In the genomic region with DNA sequence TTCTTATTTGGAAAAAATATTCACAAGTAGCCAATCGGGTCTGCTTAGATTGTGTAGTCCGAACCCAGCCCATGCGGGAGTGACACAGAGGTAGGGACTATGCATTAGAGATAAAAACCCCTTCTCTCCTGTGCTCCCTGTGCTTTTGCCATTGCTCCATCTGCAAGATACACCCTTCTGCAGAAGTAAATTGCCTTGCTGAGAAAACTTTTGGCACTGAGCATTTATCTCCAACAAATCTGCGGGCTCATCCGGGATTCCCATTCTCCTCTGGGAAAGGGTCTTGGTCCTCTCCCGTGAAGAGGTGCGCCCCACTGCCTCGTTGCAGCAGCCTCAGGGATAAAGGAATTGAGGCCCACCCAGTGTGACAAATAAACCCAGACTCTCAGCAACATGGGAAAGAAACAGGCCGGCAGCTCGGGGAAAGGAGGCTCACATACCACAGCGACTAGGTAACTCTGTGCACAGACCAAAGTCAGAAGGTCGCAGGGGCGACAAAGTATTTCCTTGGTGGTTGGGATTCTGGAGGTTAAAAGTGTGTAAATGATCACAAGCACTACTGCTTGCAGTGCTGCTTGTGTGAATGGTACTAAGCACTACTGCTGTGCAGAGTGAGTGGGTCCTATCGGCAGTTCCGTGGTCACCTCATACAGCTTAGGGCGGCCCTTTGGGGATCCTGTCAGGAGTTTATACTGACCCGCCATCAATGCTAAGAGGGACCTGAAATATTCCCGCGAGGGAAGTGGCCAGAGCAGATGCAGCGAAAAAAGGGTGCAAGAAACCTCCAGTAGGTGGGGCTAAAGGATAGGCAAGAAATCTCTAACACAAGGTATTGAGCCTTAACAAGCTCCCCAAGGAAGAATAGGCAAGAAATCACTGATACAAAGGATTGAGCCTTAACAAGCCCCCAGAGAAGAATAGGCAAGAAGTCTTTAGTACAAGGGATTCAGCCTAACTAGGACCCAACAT, we compare ENCODE assay signal across 14 cellular contexts. TPM values are rescaled to one million over a fixed set of nuclear protein-coding genes. Genes with fewer than 3 reads are reported as not detected.
DNase-seq lines count a peak whose midpoint lies in the region; ATAC-seq and TF ChIP-seq lines count a peak whose summit lies in the region.
"Had no signal": no experiment of that assay in that cellular context is flagged by ENCODE, and none has a peak within 500 bp of the region (broad histone marks: within the 10 kb centered on the region; RNA-seq: fewer than 3 reads in every experiment).

No MANE protein-coding gene starts in this region.

- H3K79me2 ChIP-seq in SK-N-SH (ENCODE audit: insufficient read depth): peaks cover 100% of the 10 kb centered on the region
- H3K79me2 ChIP-seq in MM.1S (ENCODE audit: low read length): peaks cover 100% of the 10 kb centered on the region

- intact Hi-C loops in A673 (cut with micrococcal nuclease; ENCODE audit: unreplicated experiment): no loop called here

- H3K36me3 ChIP-seq in SK-N-SH (replicated peaks in 1 of 2; ENCODE audit: control insufficient read depth in 1 of 2, insufficient read depth in 2 of 2, low read length in 1 of 2) (peaks cover 3 to 29% of the 10 kb centered on the region in 2 experiments), MM.1S (replicated peaks; ENCODE audit: insufficient read depth, low read length) (no peaks in the 10 kb centered on the region), A673 (ENCODE audit: insufficient read depth, low read length, poor library complexity, severe bottlenecking) (peaks cover 3% of the 10 kb centered on the region)
- H3K36me3 ChIP-seq: lower lobe of right lung had no signal

- TF ChIP-seq EP300 in SK-N-SH (IDR thresholded peaks at IDR 0.05; ENCODE audit: borderline replicate concordance in 1 of 2, low read depth in 1 of 2, low read length in 1 of 2): no peak

- CTCF ChIA-PET in SK-N-SH (lab: Yijun Ruan, JAX) (interaction anchor here (0.6 to 1.0 kb wide), 2 partner anchors 9 to 519 kb away, joined by 3 read pairs; no protein-coding TSS in a partner anchor), A673 (lab: Charles Lee) (no interaction called here), RWPE1 (lab: Yijun Ruan, JAX) (interaction anchor here (0.8 kb wide), 1 partner anchor 19 kb away, joined by 5 read pairs; no protein-coding TSS in a partner anchor)

- H3K27me3 ChIP-seq in SK-N-SH (ENCODE audit: insufficient read depth) (no peaks in the 10 kb centered on the region), MM.1S (replicated peaks; ENCODE audit: insufficient read depth, low read length) (no peaks in the 10 kb centered on the region), A673 (replicated peaks; ENCODE audit: insufficient read depth, low read depth, low read length, poor library complexity) (no peaks in the 10 kb centered on the region)

- H2AFZ ChIP-seq in SK-N-SH (ENCODE audit: low read depth) (no peak overlapping the region), MM.1S (ENCODE audit: low read length) (no peak overlapping the region)
- H2AFZ ChIP-seq: GM23248 had no signal

- H3K9me2 ChIP-seq in SK-N-SH: no peaks in the 10 kb centered on the region
- H3K9me2 ChIP-seq in MM.1S (replicated peaks; ENCODE audit: insufficient read depth, low read length): no peaks in the 10 kb centered on the region

- 94% methylated on average over 19 of the region's 20 CpGs for WGBS in SK-N-SH (ENCODE audit: low lambda C conversion rate)

- H3K27ac ChIP-seq in SK-N-SH (ENCODE audit: low read depth in 2 of 2, low read length in 1 of 2): no peak overlapping the region
- no peak overlapping the region for H3K27ac ChIP-seq in MM.1S (ENCODE audit: low read length)
- no peak overlapping the region for H3K27ac ChIP-seq in A673 (ENCODE audit: low read depth, low read length, poor library complexity, severe bottlenecking)
- H3K27ac ChIP-seq in RWPE1: no peak overlapping the region
- H3K27ac ChIP-seq: GM23248, lower lobe of right lung, psoas muscle had no signal

- no peak overlapping the region for H3K9ac ChIP-seq in SK-N-SH
- H3K9ac ChIP-seq in MM.1S (ENCODE audit: low read length): no peak overlapping the region
- H3K9ac ChIP-seq: GM23248 had no signal

- POLR2A ChIA-PET in SK-N-SH (lab: Yijun Ruan, JAX) (no interaction called here), A673 (lab: Charles Lee; ENCODE audit: low non-redundant PET) (no interaction called here), RWPE1 (lab: Yijun Ruan, JAX; ENCODE audit: low non-redundant PET) (no interaction called here)

- TF ChIP-seq RAD21 in SK-N-SH (IDR thresholded peaks at IDR 0.05; ENCODE audit: low read length): 0 out of 2 replicates have a peak, but pooled peaks have one; percentile 21

- H3K4me3 ChIP-seq in SK-N-SH (ENCODE audit: low read depth in 2 of 2, low read length in 1 of 2) (no peak overlapping the region), MM.1S (ENCODE audit: low read length) (no peak overlapping the region), A673 (ENCODE audit: low read depth, low read length, poor library complexity, severe bottlenecking) (no peak overlapping the region)
- H3K4me3 ChIP-seq: GM23248, lower lobe of right lung, psoas muscle had no signal

- peak; percentile 28; the same call in 1 of the 2 replicates for TF ChIP-seq CTCF in SK-N-SH (IDR thresholded peaks at IDR 0.05)
- peak; percentile 41 for TF ChIP-seq CTCF in MM.1S (IDR thresholded peaks at IDR 0.05; ENCODE audit: low read length)
- peak; percentile 71 for TF ChIP-seq CTCF in chondrocyte (IDR thresholded peaks at IDR 0.05)
- TF ChIP-seq CTCF in neural crest cell (conservative IDR thresholded peaks at IDR 0.05): peak; percentile 39
- no peak; the same call in 1 of the 2 replicates for TF ChIP-seq CTCF in A673 (conservative IDR thresholded peaks at IDR 0.05; ENCODE audit: low read depth, low read length)
- no peak for TF ChIP-seq CTCF in RWPE1 (conservative IDR thresholded peaks at IDR 0.05; ENCODE audit: low read depth)

- H4K20me1 ChIP-seq in SK-N-SH (ENCODE audit: insufficient read depth): peaks cover 85% of the 10 kb centered on the region
- peaks cover 10% of the 10 kb centered on the region; the same call in 1 of the 2 replicates for H4K20me1 ChIP-seq in MM.1S (ENCODE audit: insufficient read depth, low read length)

- ATAC-seq in SK-N-SH treated with all-trans-retinoic acid at 6 μM for 48 hours: no peak
- no peak for ATAC-seq in HG03439 (IDR thresholded peaks at IDR 0.05; ENCODE audit: unreplicated experiment)
- ATAC-seq: lower lobe of right lung had no signal

- H3K4me2 ChIP-seq in SK-N-SH (no peak overlapping the region), MM.1S (ENCODE audit: low read depth, low read length) (no peak overlapping the region)

- H3F3A ChIP-seq in SK-N-SH (replicated peaks; ENCODE audit: insufficient read depth) (no peaks in the 10 kb centered on the region), MM.1S (ENCODE audit: insufficient read depth, low read length) (no peaks in the 10 kb centered on the region)

- H3K36me3 Mint-ChIP-seq in chondrocyte (ENCODE audit: low read depth): peaks cover 6% of the 10 kb centered on the region
- H3K36me3 Mint-ChIP-seq in neural crest cell (ENCODE audit: low read depth): peaks cover 65% of the 10 kb centered on the region

- DNase-seq in SK-N-SH (no peak), MM.1S (peak; percentile 36), chondrocyte (ENCODE audit: low spot score) (no peak), neural crest cell (ENCODE audit: low read depth, low spot score) (no peak), A673 (ENCODE audit: low spot score) (no peak), RWPE1 (ENCODE audit: low spot score) (no peak)
- DNase-seq: activated naive CD8-positive, alpha-beta T cell treated with anti-CD3 and anti-CD28 coated beads, Interleukin-2, amount 10 ng/mL, durations not matched to agents 7 days and 5 days; glutamatergic neuron; GM23248; lower lobe of right lung; NCI-H524 treated with DMSO at 0.1 percent for 48 hours; psoas muscle had no signal

- H3K27ac Mint-ChIP-seq in chondrocyte (ENCODE audit: unreplicated experiment): peak overlapping the region; percentile 86
- peak overlapping the region; percentile 78 for H3K27ac Mint-ChIP-seq in neural crest cell (ENCODE audit: unreplicated experiment)
- H3K27ac Mint-ChIP-seq: activated naive CD8-positive, alpha-beta T cell treated with anti-CD3 and anti-CD28 coated beads, Interleukin-2, amount 10 ng/mL, durations not matched to agents 7 days and 5 days had no signal

- no TSS peak for BruUV-seq in A673 (replicated peaks; lab: Mats Ljungman, UMichigan)

- H3K4me3 Mint-ChIP-seq in chondrocyte (ENCODE audit: unreplicated experiment): no peak overlapping the region
- H3K4me3 Mint-ChIP-seq in neural crest cell: no peak overlapping the region
- H3K4me3 Mint-ChIP-seq: activated naive CD8-positive, alpha-beta T cell treated with anti-CD3 and anti-CD28 coated beads, Interleukin-2, amount 10 ng/mL, durations not matched to agents 7 days and 5 days had no signal

- H3K9me3 ChIP-seq in SK-N-SH: peaks cover 4% of the 10 kb centered on the region; the same call in 1 of the 2 replicates
- H3K9me3 ChIP-seq in MM.1S (replicated peaks; ENCODE audit: insufficient read depth, low read length): no peaks in the 10 kb centered on the region
- peaks cover 36% of the 10 kb centered on the region for H3K9me3 ChIP-seq in A673 (ENCODE audit: low read depth, low read length, poor library complexity, severe bottlenecking)

- peaks cover 36% of the 10 kb centered on the region for H3K4me1 Mint-ChIP-seq in chondrocyte (ENCODE audit: low read depth)
- H3K4me1 Mint-ChIP-seq in neural crest cell: peaks cover 30% of the 10 kb centered on the region

- peaks cover 23% of the 10 kb centered on the region for H3K9me3 Mint-ChIP-seq in chondrocyte (ENCODE audit: low read depth)
- peaks cover 26% of the 10 kb centered on the region for H3K9me3 Mint-ChIP-seq in neural crest cell

- no peaks in the 10 kb centered on the region for H3K4me1 ChIP-seq in SK-N-SH (ENCODE audit: control insufficient read depth in 1 of 2, insufficient read depth in 2 of 2, low read depth in 1 of 2, low read length in 1 of 2)
- H3K4me1 ChIP-seq in MM.1S (ENCODE audit: low read length): no peaks in the 10 kb centered on the region
- peaks cover 7% of the 10 kb centered on the region for H3K4me1 ChIP-seq in A673 (ENCODE audit: insufficient read depth, low read length, poor library complexity, severe bottlenecking)
- H3K4me1 ChIP-seq: lower lobe of right lung had no signal

- H3K27me3 Mint-ChIP-seq in chondrocyte (ENCODE audit: low read depth): no peaks in the 10 kb centered on the region
- H3K27me3 Mint-ChIP-seq in neural crest cell (ENCODE audit: low read depth): no peaks in the 10 kb centered on the region
- H3K27me3 Mint-ChIP-seq: activated naive CD8-positive, alpha-beta T cell treated with anti-CD3 and anti-CD28 coated beads, Interleukin-2, amount 10 ng/mL, durations not matched to agents 7 days and 5 days had no signal

TF ChIP-seq in SK-N-SH, 30 proteins besides CTCF, POLR2A, EP300 and RAD21 (continues in another document):
- TF ChIP-seq SMC3 (IDR thresholded peaks at IDR 0.05; ENCODE audit: low read depth, low read length): no peak
- TF ChIP-seq JUND (IDR thresholded peaks at IDR 0.05): no peak

TF ChIP-seq in SK-N-SH treated with all-trans-retinoic acid at 6 μM for 48 hours, 23 proteins besides CTCF, POLR2A, EP300 and RAD21 (continues in another document):
- TF ChIP-seq ZNF8 (CRISPR knock-in tag; IDR thresholded peaks at IDR 0.05): no peak
- no peak for TF ChIP-seq RARB (CRISPR knock-in tag; IDR thresholded peaks at IDR 0.05)

RNA-seq across cellular contexts. Expression of gene GSK3B, which starts 54.3 kb away (rescaled TPM):
- polyA plus RNA-seq in SK-N-SH (2012; rRNA removed): 15.9 and 19.7 TPM in 2 replicates
- 21.3 TPM in 2 replicates for polyA plus RNA-seq in SK-N-SH (2012; cell fraction: cytosol; rRNA removed)
- 6.5 and 14.0 TPM in 2 replicates for polyA plus RNA-seq in SK-N-SH (2012; cell fraction: nucleus; rRNA removed)
- 61.7 to 73.0 TPM (median 71.3 TPM) in 3 replicates for total RNA-seq in chondrocyte
- total RNA-seq in neural crest cell: 81.5 and 84.2 TPM in 2 replicates
- 52.0 and 56.6 TPM in 2 replicates for total RNA-seq in A673 (2021)

Comparison
In these comparisons a context has a peak if more than half of its experiments do, and no peak if none do; other contexts are left out.
1. CTCF ChIP-seq: peak in SK-N-SH (single experiment), MM.1S (single experiment), chondrocyte (single experiment) and neural crest cell (single experiment); none in A673 (single experiment) and RWPE1 (single experiment).